In the genomic region with DNA sequence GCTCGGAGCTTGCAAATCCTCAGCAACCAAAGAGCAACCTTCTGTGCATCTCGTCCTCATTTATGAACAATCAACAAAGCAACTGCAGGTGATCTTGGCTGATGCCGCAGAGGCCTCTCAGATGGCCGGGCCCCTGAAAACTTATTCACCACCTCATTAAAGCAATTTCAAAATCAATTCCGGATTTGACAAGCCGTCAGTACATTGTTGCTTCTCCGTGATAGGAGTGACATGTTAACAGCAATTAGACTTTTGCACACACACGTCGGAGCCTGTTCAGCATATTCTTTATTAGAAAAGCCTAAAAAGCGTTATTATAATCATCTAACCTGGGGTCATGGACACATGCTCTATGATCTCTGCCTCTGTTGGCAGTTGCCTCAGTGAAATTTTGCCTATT, we compare ENCODE assay signal across 18 cellular contexts.
A peak's percentile ranks its signal among the peaks of the same experiment; 100 is the strongest.
DNase-seq lines count a peak whose midpoint lies in the region; ATAC-seq, FAIRE-seq and TF ChIP-seq lines count a peak whose summit lies in the region.
"Had no signal": no experiment of that assay in that cellular context is flagged by ENCODE, and none has a peak within 500 bp of the region (broad histone marks: within the 10 kb centered on the region; RNA-seq: fewer than 3 reads in every experiment).

No MANE protein-coding gene starts in this region.

- TF ChIP-seq CTCF in brain (conservative IDR thresholded peaks at IDR 0.05) (no peak), neural progenitor cell (IDR thresholded peaks at IDR 0.05) (no peak), OCI-LY7 (conservative IDR thresholded peaks at IDR 0.05; ENCODE audit: low read length) (no peak)

- ATAC-seq in stimulated activated naive B cell treated with anti-CD40 and anti-IgM and Interleukin-4, amounts not matched to agents 10 μg/mL and 1 μg/mL and 100 μg/mL, for 72 hours (replicated peaks): no peak
- ATAC-seq in GM21717 (IDR thresholded peaks at IDR 0.05; ENCODE audit: unreplicated experiment): no peak
- ATAC-seq: HCT116 had no signal

- DNase-seq in NCI-H146 (lab: John Stamatoyannopoulos, UW) (peak; percentile 61), neural progenitor cell (ENCODE audit: low spot score) (no peak), OCI-LY7 (ENCODE audit: low spot score) (no peak), small intestine (no peak)
- no peak for DNase-seq in stimulated activated naive B cell treated with anti-CD40 and anti-IgM and Interleukin-4, amounts not matched to agents 10 μg/mL and 1 μg/mL and 100 μg/mL, for 72 hours
- DNase-seq: C1 segment of cervical spinal cord; Calu3; CD4-positive, alpha-beta memory T cell; COR-L47; DMS53; GF-D8; GM23248; H9 had no signal

- no peaks in the 10 kb centered on the region for H3K9me3 Mint-ChIP-seq in brain
- no peaks in the 10 kb centered on the region for H3K9me3 Mint-ChIP-seq in neural progenitor cell
- H3K9me3 Mint-ChIP-seq in stimulated activated naive B cell treated with anti-CD40 and anti-IgM and Interleukin-4, amounts not matched to agents 10 μg/mL and 1 μg/mL and 100 μg/mL, for 72 hours: no peaks in the 10 kb centered on the region
- H3K9me3 Mint-ChIP-seq: CD4-positive, alpha-beta memory T cell; H9 had no signal

- H4K20me1 ChIP-seq in neural progenitor cell (ENCODE audit: low read depth): no peaks in the 10 kb centered on the region
- no peaks in the 10 kb centered on the region for H4K20me1 ChIP-seq in OCI-LY7 (ENCODE audit: insufficient read depth, low read length)

- FAIRE-seq in small intestine (lab: Jason Lieb, UNC): no peak
- FAIRE-seq: GM12891, GM18507 had no signal

- H3K4me2 ChIP-seq in neural progenitor cell: no peak overlapping the region
- no peak overlapping the region for H3K4me2 ChIP-seq in OCI-LY7 (ENCODE audit: low read length)

- H3K4me1 ChIP-seq in neural progenitor cell: peaks cover 13% of the 10 kb centered on the region
- H3K4me1 ChIP-seq in OCI-LY7 (ENCODE audit: insufficient read depth, low read length, poor library complexity, severe bottlenecking): no peaks in the 10 kb centered on the region
- no peaks in the 10 kb centered on the region for H3K4me1 ChIP-seq in small intestine (ENCODE audit: control insufficient read depth in 2 of 2, insufficient read depth in 1 of 2, low read depth in 1 of 2, low read length in 1 of 2)

- H3K79me2 ChIP-seq in neural progenitor cell (ENCODE audit: low read depth) (no peaks in the 10 kb centered on the region), OCI-LY7 (ENCODE audit: insufficient read depth, low read depth, low read length) (no peaks in the 10 kb centered on the region)

- H3K9ac ChIP-seq in neural progenitor cell: no peak overlapping the region
- H3K9ac ChIP-seq: GM23248 had no signal

- no TSS peak for BruUV-seq in OCI-LY7 (replicated peaks; lab: Mats Ljungman, UMichigan)

- no peaks in the 10 kb centered on the region for H3K36me3 Mint-ChIP-seq in brain
- no peaks in the 10 kb centered on the region for H3K36me3 Mint-ChIP-seq in neural progenitor cell
- no peaks in the 10 kb centered on the region for H3K36me3 Mint-ChIP-seq in stimulated activated naive B cell treated with anti-CD40 and anti-IgM and Interleukin-4, amounts not matched to agents 10 μg/mL and 1 μg/mL and 100 μg/mL, for 72 hours
- H3K36me3 Mint-ChIP-seq: CD4-positive, alpha-beta memory T cell had no signal

- H3K4me1 Mint-ChIP-seq in brain: peaks cover 68% of the 10 kb centered on the region
- H3K4me1 Mint-ChIP-seq in neural progenitor cell: peaks cover 27% of the 10 kb centered on the region
- peaks cover 14 to 15% of the 10 kb centered on the region in 2 donors for H3K4me1 Mint-ChIP-seq in stimulated activated naive B cell treated with anti-CD40 and anti-IgM and Interleukin-4, amounts not matched to agents 10 μg/mL and 1 μg/mL and 100 μg/mL, for 72 hours

- no peaks in the 10 kb centered on the region for H3K9me3 ChIP-seq in neural progenitor cell (ENCODE audit: low read depth)
- H3K9me3 ChIP-seq in OCI-LY7 (ENCODE audit: low read length): no peaks in the 10 kb centered on the region
- no peaks in the 10 kb centered on the region for H3K9me3 ChIP-seq in small intestine (ENCODE audit: control insufficient read depth, low read depth)

- H3K27ac ChIP-seq in neural progenitor cell (no peak overlapping the region), OCI-LY7 (ENCODE audit: low read depth, low read length, poor library complexity, severe bottlenecking) (no peak overlapping the region), small intestine (ENCODE audit: low read depth in 1 of 2, low read length in 1 of 2) (no peak overlapping the region)
- H3K27ac ChIP-seq: GM23248 had no signal

- H3K27ac Mint-ChIP-seq in brain (peak overlapping the region; percentile 37 to 86 (median 66)), neural progenitor cell (no peak overlapping the region)
- H3K27ac Mint-ChIP-seq in stimulated activated naive B cell treated with anti-CD40 and anti-IgM and Interleukin-4, amounts not matched to agents 10 μg/mL and 1 μg/mL and 100 μg/mL, for 72 hours: peak overlapping the region; percentile 31
- H3K27ac Mint-ChIP-seq: H9 had no signal

- H2AFZ ChIP-seq in neural progenitor cell (replicated peaks) (peak overlapping the region; percentile 94), OCI-LY7 (ENCODE audit: low read length) (no peak overlapping the region)
- H2AFZ ChIP-seq: GM23248 had no signal

- H3K27me3 Mint-ChIP-seq in brain (no peaks in the 10 kb centered on the region), neural progenitor cell (ENCODE audit: insufficient read depth, low read depth) (peaks cover 4% of the 10 kb centered on the region)
- H3K27me3 Mint-ChIP-seq in stimulated activated naive B cell treated with anti-CD40 and anti-IgM and Interleukin-4, amounts not matched to agents 10 μg/mL and 1 μg/mL and 100 μg/mL, for 72 hours: no peaks in the 10 kb centered on the region

- H3F3A ChIP-seq in neural progenitor cell (ENCODE audit: low read depth): no peaks in the 10 kb centered on the region

- no peaks in the 10 kb centered on the region for H3K9me2 ChIP-seq in OCI-LY7 (ENCODE audit: insufficient read depth, low read length)

- no peak overlapping the region for H3K4me3 Mint-ChIP-seq in brain
- H3K4me3 Mint-ChIP-seq in neural progenitor cell: no peak overlapping the region
- H3K4me3 Mint-ChIP-seq in stimulated activated naive B cell treated with anti-CD40 and anti-IgM and Interleukin-4, amounts not matched to agents 10 μg/mL and 1 μg/mL and 100 μg/mL, for 72 hours: no peak overlapping the region
- H3K4me3 Mint-ChIP-seq: CD4-positive, alpha-beta memory T cell; H9 had no signal

- WGBS in small intestine, 3 donors: 64 to 84% (median 76%) methylated on average over 10 of the region's 10 CpGs

- H3K4me3 ChIP-seq in neural progenitor cell (no peak overlapping the region), OCI-LY7 (ENCODE audit: low read depth, low read length, poor library complexity, severe bottlenecking) (no peak overlapping the region), small intestine (ENCODE audit: low read depth in 1 of 2, low read length in 2 of 2) (no peak overlapping the region)
- H3K4me3 ChIP-seq: GM23248 had no signal

- POLR2A ChIA-PET in OCI-LY7 (lab: Charles Lee): interaction anchor here (0.6 to 1.8 kb wide), 3 partner anchors 7 to 245 kb away, joined by 3 to 4 read pairs (median 3); no protein-coding TSS in a partner anchor

- H3K27me3 ChIP-seq in neural progenitor cell: no peaks in the 10 kb centered on the region
- H3K27me3 ChIP-seq in small intestine (ENCODE audit: control insufficient read depth in 2 of 2, insufficient read depth in 2 of 2, low read length in 2 of 2): no peaks in the 10 kb centered on the region

- intact Hi-C loops in OCI-LY7 (cut with micrococcal nuclease; ENCODE audit: unreplicated experiment): no loop called here

- H3K36me3 ChIP-seq in neural progenitor cell (no peaks in the 10 kb centered on the region), OCI-LY7 (ENCODE audit: insufficient read depth, low read length) (no peaks in the 10 kb centered on the region), small intestine (ENCODE audit: control insufficient read depth in 2 of 2, insufficient read depth in 2 of 2, low read length in 2 of 2) (no peaks in the 10 kb centered on the region)

- CTCF ChIA-PET in OCI-LY7 (lab: Charles Lee; ENCODE audit: unreplicated experiment): no interaction called here
